11 cellular contexts compared by ENCODE assay signal in genomic region chr4:26179316-26179760, GRCh38.
DNase-seq lines count a peak whose midpoint lies in the region; ATAC-seq, FAIRE-seq and TF ChIP-seq lines count a peak whose summit lies in the region.
"Had no signal": no experiment of that assay in that cellular context is flagged by ENCODE, and none has a peak within 500 bp of the region (broad histone marks: within the 10 kb centered on the region; RNA-seq: fewer than 3 reads in every experiment).

No MANE protein-coding gene starts in this region.

- H3K36me3 ChIP-seq in BE2C (no peaks in the 10 kb centered on the region), tibial artery (no peaks in the 10 kb centered on the region)

- no peak overlapping the region for H3K27ac ChIP-seq in tibial artery
- H3K27ac ChIP-seq: foreskin keratinocyte had no signal

- ATAC-seq in GM18868 (IDR thresholded peaks at IDR 0.05; ENCODE audit: unreplicated experiment): peak; percentile 51
- peak; percentile 65 for ATAC-seq in HG02571 (IDR thresholded peaks at IDR 0.05; ENCODE audit: unreplicated experiment)
- peak; percentile 74 for ATAC-seq in HG03457 (IDR thresholded peaks at IDR 0.05; ENCODE audit: unreplicated experiment)
- ATAC-seq: foreskin keratinocyte had no signal

- TF ChIP-seq CTCF in BE2C (IDR thresholded peaks at IDR 0.05; ENCODE audit: low read depth, low read length): no peak
- no peak for TF ChIP-seq CTCF in tibial artery (IDR thresholded peaks at IDR 0.05)

- peak; percentile 27 for FAIRE-seq in G401.6 (lab: Jason Lieb, UNC)

- no peaks in the 10 kb centered on the region for H3K9me3 ChIP-seq in BE2C
- no peaks in the 10 kb centered on the region for H3K9me3 ChIP-seq in tibial artery

- no peak for DNase-seq in BE2C
- no peak for DNase-seq in tibial artery
- DNase-seq in T-helper 9 cell: no peak
- DNase-seq in HPDE6-E6E7 (ENCODE audit: extremely low spot score): no peak
- DNase-seq: foreskin keratinocyte, substantia nigra had no signal

- H3K4me3 ChIP-seq in BE2C (ENCODE audit: low read depth, low read length) (no peak overlapping the region), tibial artery (no peak overlapping the region)
- H3K4me3 ChIP-seq: skin epidermis had no signal

- H3K4me1 ChIP-seq in BE2C: no peaks in the 10 kb centered on the region
- H3K4me1 ChIP-seq in tibial artery: no peaks in the 10 kb centered on the region

- H3K27me3 ChIP-seq in BE2C (no peaks in the 10 kb centered on the region), tibial artery (no peaks in the 10 kb centered on the region)
- H3K27me3 ChIP-seq: foreskin keratinocyte had no signal

- intact Hi-C loops in tibial artery (cut with DNase I; ENCODE audit: low total_unique reads): no loop called here
